8 cellular contexts compared by ENCODE assay signal in the genomic region with DNA sequence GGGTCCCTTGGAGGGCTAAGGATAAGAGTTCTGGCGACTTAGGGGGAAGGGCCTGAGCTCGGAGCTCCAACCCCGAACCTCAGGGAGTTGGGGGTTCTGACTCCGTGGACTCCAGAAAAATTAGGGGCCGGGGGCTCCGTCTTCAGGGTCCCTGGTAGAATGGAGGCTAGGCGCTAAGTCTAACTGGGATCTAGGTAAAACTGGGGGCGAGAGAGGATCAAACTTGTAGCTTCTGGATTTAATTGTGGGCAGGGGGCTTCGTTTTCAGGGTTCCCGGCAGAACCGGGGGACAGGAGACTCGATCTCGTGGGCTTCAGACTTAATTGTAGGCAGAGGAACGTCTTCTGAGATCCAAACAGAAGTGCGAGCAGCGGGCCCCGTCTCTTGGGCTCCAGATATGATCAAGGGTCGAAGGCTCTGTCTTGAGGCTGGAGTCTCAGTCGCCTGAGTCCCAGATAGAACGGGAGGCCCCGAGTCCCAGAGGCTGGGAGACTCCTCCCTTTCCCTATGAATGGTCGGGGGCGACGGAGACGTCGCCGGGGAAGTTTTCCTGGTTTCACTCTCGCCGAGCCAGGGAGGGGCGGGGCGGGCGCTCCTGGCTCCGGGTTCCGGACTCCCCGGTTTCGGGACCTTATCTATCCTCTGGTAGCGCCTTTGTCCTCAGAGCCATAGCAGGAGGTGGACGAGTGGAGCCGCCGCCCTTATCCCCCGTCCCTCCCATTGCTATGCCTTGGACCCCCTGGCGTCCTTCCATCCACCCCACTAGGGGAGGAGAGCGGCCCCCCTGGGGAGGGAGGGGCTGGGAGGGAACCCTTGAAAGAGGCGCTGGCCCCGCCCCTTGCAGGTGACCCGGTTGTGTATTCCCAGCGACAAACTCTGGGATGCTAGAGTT. TPM values are rescaled to one million over a fixed set of nuclear protein-coding genes. Genes with fewer than 3 reads are reported as not detected.
DNase-seq lines count a peak whose midpoint lies in the region; ATAC-seq lines count a peak whose summit lies in the region.

No MANE protein-coding gene starts in this region.

- H3K36me3 Mint-ChIP-seq in activated CD4-positive, alpha-beta memory T cell treated with anti-CD3 and anti-CD28 coated beads, Interleukin-2, amount 10 ng/mL, durations not matched to agents 7 days and 5 days (ENCODE audit: low read depth), result no peaks in the 10 kb centered on the region
- peaks cover 0 to 12% of the 10 kb centered on the region in 2 donors for H3K36me3 Mint-ChIP-seq in naive B cell

- CTCF ChIA-PET in activated CD4-positive, alpha-beta memory T cell treated with anti-CD3 and anti-CD28 coated beads, Interleukin-2, amount 10 ng/mL, durations not matched to agents 7 days and 5 days (lab: Charles Lee), result no interaction called here

- no peak overlapping the region for H3K27ac Mint-ChIP-seq in activated CD4-positive, alpha-beta memory T cell treated with anti-CD3 and anti-CD28 coated beads, Interleukin-2, amount 10 ng/mL, durations not matched to agents 7 days and 5 days
- H3K27ac Mint-ChIP-seq in naive B cell, result peak overlapping the region in 5 of 6 donors; percentile 12 to 87 (median 27)

- ATAC-seq in naive B cell (ENCODE audit: low read depth in 2 of 2) (no peak), HG03565 (IDR thresholded peaks at IDR 0.05; ENCODE audit: unreplicated experiment) (no peak), GM19397 (IDR thresholded peaks at IDR 0.05; ENCODE audit: unreplicated experiment) (no peak)

- peaks cover 37% of the 10 kb centered on the region for H3K27me3 Mint-ChIP-seq in activated CD4-positive, alpha-beta memory T cell treated with anti-CD3 and anti-CD28 coated beads, Interleukin-2, amount 10 ng/mL, durations not matched to agents 7 days and 5 days
- H3K27me3 Mint-ChIP-seq in naive B cell, result peaks cover 12 to 67% (median 62%) of the 10 kb centered on the region in 3 donors

- no peaks in the 10 kb centered on the region for H3K9me3 Mint-ChIP-seq in activated CD4-positive, alpha-beta memory T cell treated with anti-CD3 and anti-CD28 coated beads, Interleukin-2, amount 10 ng/mL, durations not matched to agents 7 days and 5 days
- peaks cover 0 to 9% (median 6%) of the 10 kb centered on the region in 7 donors for H3K9me3 Mint-ChIP-seq in naive B cell

- H3K4me3 Mint-ChIP-seq in activated CD4-positive, alpha-beta memory T cell treated with anti-CD3 and anti-CD28 coated beads, Interleukin-2, amount 10 ng/mL, durations not matched to agents 7 days and 5 days, result peak overlapping the region; percentile 40
- H3K4me3 Mint-ChIP-seq in naive B cell, result peak overlapping the region; percentile 70 to 95 (median 84)

- peaks cover 24% of the 10 kb centered on the region for H3K4me1 Mint-ChIP-seq in activated CD4-positive, alpha-beta memory T cell treated with anti-CD3 and anti-CD28 coated beads, Interleukin-2, amount 10 ng/mL, durations not matched to agents 7 days and 5 days
- H3K4me1 Mint-ChIP-seq in naive B cell, result peaks cover 26 to 38% (median 29%) of the 10 kb centered on the region in 3 donors

- POLR2A ChIA-PET in activated CD4-positive, alpha-beta memory T cell treated with anti-CD3 and anti-CD28 coated beads, Interleukin-2, amount 10 ng/mL, durations not matched to agents 7 days and 5 days (lab: Charles Lee), result no interaction called here

- DNase-seq in AG20443 (ENCODE audit: low spot score), result peak; percentile 61
- DNase-seq in HPDE6-E6E7 (ENCODE audit: extremely low spot score), result peak; percentile 53
- DNase-seq in activated CD4-positive, alpha-beta memory T cell treated with anti-CD3 and anti-CD28 coated beads, Interleukin-2, amount 10 ng/mL, durations not matched to agents 7 days and 5 days, result peak; percentile 17
- DNase-seq in fibroblast of gingiva (ENCODE audit: low read depth), result peak; percentile 49
- no peak for DNase-seq in naive B cell
- no peak for DNase-seq in effector CD4-positive, alpha-beta T cell

RNA-seq across cellular contexts. Expression of a gene that starts 1.3 kb away (rescaled TPM):
- total RNA-seq in activated CD4-positive, alpha-beta memory T cell treated with anti-CD3 and anti-CD28 coated beads, Interleukin-2, amount 10 ng/mL, durations not matched to agents 7 days and 5 days, result under 1 TPM; 0.25 to 0.38 TPM
- not detected for polyA plus RNA-seq in naive B cell (ENCODE audit: low read depth in 6 of 6)

RNA-seq across cellular contexts. Expression of a gene that starts 38.5 kb away (rescaled TPM):
- total RNA-seq in activated CD4-positive, alpha-beta memory T cell treated with anti-CD3 and anti-CD28 coated beads, Interleukin-2, amount 10 ng/mL, durations not matched to agents 7 days and 5 days, result not detected
- not detected for polyA plus RNA-seq in naive B cell (ENCODE audit: low read depth in 6 of 6)

RNA-seq across cellular contexts. Expression of a gene that starts 43.7 kb away (rescaled TPM):
- total RNA-seq in activated CD4-positive, alpha-beta memory T cell treated with anti-CD3 and anti-CD28 coated beads, Interleukin-2, amount 10 ng/mL, durations not matched to agents 7 days and 5 days, result 10 to 100 TPM; 46.6 to 47.4 TPM
- 10 to 100 TPM; 21.3 to 36.2 (median 25.8) TPM for polyA plus RNA-seq in naive B cell (ENCODE audit: low read depth in 6 of 6)

RNA-seq across cellular contexts. Expression of a gene that starts 58.2 kb away (rescaled TPM):
- total RNA-seq in activated CD4-positive, alpha-beta memory T cell treated with anti-CD3 and anti-CD28 coated beads, Interleukin-2, amount 10 ng/mL, durations not matched to agents 7 days and 5 days, result not detected
- polyA plus RNA-seq in naive B cell (ENCODE audit: low read depth in 6 of 6), result not detected

Comparison
In these comparisons a context has a peak if more than half of its experiments do, and no peak if none do; other contexts are left out.
1. DNase-seq: peak in AG20443 (single experiment), HPDE6-E6E7 (single experiment), activated CD4-positive, alpha-beta memory T cell treated with anti-CD3 and anti-CD28 coated beads, Interleukin-2, amount 10 ng/mL, durations not matched to agents 7 days and 5 days (single experiment) and fibroblast of gingiva (single experiment); none in naive B cell (single experiment) and effector CD4-positive, alpha-beta T cell (single experiment).